In genomic region chr15:32898991-32899613, GRCh38 we compare ENCODE assay signal across 13 cellular contexts.
DNase-seq lines count a peak whose midpoint lies in the region; ATAC-seq lines count a peak whose summit lies in the region.
"Had no signal": no experiment of that assay in that cellular context is flagged by ENCODE, and none has a peak within 500 bp of the region (broad histone marks: within the 10 kb centered on the region; RNA-seq: fewer than 3 reads in every experiment).

No MANE protein-coding gene starts in this region.

- no peak overlapping the region for H3K4me3 ChIP-seq in ectodermal cell (ENCODE audit: insufficient read depth, low read depth, low read length)
- H3K4me3 ChIP-seq: upper lobe of left lung had no signal

- DNase-seq in DMS53 (lab: John Stamatoyannopoulos, UW) (peak; percentile 12), DMS53 treated with DMSO at 0.1 percent for 48 hours (lab: John Stamatoyannopoulos, UW; ENCODE audit: unreplicated experiment) (no peak), NCI-H345 (lab: John Stamatoyannopoulos, UW) (peak; percentile 89), retina (peak; percentile 66), superior temporal gyrus (ENCODE audit: extremely low spot score) (no peak), occipital lobe (lab: John Stamatoyannopoulos, UW) (no peak)
- DNase-seq: activated CD4-positive, alpha-beta T cell treated with anti-CD3 and anti-CD28 coated beads for 48 hours; hypothalamus; T-cell; upper lobe of left lung had no signal

- H3K27me3 ChIP-seq in ectodermal cell (ENCODE audit: control insufficient read depth, insufficient read depth, low read length, poor library complexity, severe bottlenecking) = no peaks in the 10 kb centered on the region
- H3K27me3 ChIP-seq: upper lobe of left lung had no signal

- no peaks in the 10 kb centered on the region for H3K36me3 ChIP-seq in ectodermal cell (ENCODE audit: control insufficient read depth, insufficient read depth, low read length)

- H3K9me3 ChIP-seq in ectodermal cell (ENCODE audit: control insufficient read depth, low read length) = no peaks in the 10 kb centered on the region
- H3K9me3 ChIP-seq: upper lobe of left lung had no signal

- ATAC-seq in GM19455 (IDR thresholded peaks at IDR 0.05; ENCODE audit: unreplicated experiment) = no peak
- ATAC-seq: HCT116, T-cell had no signal

- 3 to 9% methylated on average over 7 of the region's 7 CpGs for WGBS in ectodermal cell, 2 experiments

- peaks cover 25% of the 10 kb centered on the region for H3K4me1 ChIP-seq in ectodermal cell (ENCODE audit: control insufficient read depth, insufficient read depth, low read length)
- H3K4me1 ChIP-seq: upper lobe of left lung had no signal

- H3K27ac ChIP-seq in ectodermal cell (ENCODE audit: insufficient read depth, low read depth, low read length, poor library complexity, severe bottlenecking) = peak overlapping the region; percentile 64
- H3K27ac ChIP-seq: upper lobe of left lung had no signal

Comparison
In these comparisons a context has a peak if more than half of its experiments do, and no peak if none do; other contexts are left out.
1. DNase-seq: peak in DMS53 (single experiment), NCI-H345 (single experiment) and retina (single experiment); none in DMS53 treated with DMSO at 0.1 percent for 48 hours (single experiment), superior temporal gyrus (single experiment) and occipital lobe (single experiment).